In the genomic region with DNA sequence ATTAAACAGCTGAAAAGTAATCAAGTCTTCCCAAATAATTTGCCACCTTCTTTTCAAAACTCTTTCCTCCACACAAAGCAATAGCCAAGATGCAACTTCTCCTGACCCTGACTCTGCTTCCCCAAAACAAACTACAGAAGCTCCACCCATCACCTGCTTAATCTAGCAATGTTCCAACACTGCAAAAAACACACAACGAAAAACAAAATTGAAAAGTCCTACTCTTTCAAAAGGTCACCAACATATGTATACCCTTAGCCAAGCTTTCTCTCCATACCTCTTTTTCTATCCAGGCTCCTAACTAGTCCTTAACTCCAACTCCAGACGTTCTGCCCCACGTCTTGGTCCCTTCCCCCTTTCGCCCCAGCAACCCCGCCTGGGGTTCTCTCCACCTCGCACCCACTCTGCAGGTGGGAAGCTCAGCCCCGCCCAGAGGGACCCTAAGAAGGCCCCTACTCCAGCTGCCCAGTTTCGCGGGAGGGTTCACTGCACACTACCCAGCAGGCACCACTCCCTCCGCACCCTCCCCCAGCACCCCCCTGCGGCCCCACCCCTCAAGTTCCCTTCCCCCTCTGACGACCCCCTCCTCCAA, we compare ENCODE assay signal across 8 cellular contexts. TPM values are rescaled to one million over a fixed set of nuclear protein-coding genes. Genes with fewer than 3 reads are reported as not detected.
DNase-seq lines count a peak whose midpoint lies in the region; ATAC-seq and TF ChIP-seq lines count a peak whose summit lies in the region.

No MANE protein-coding gene starts in this region.

- H3K36me3 ChIP-seq in HAP-1 (replicated peaks) = peaks cover 27% of the 10 kb centered on the region
- peaks cover 10% of the 10 kb centered on the region; the same call in 1 of the 2 replicates for H3K36me3 ChIP-seq in iPS-20b (ENCODE audit: insufficient read depth, low read depth, low read length)
- peaks cover 0 to 11% (median 0%) of the 10 kb centered on the region in 6 donors for H3K36me3 ChIP-seq in spleen

- ATAC-seq in HG03457 (IDR thresholded peaks at IDR 0.05; ENCODE audit: unreplicated experiment) = no peak

- H3K27ac ChIP-seq in angular gyrus (ENCODE audit: low read depth, low read length) (peak overlapping the region; percentile 85), iPS-20b (ENCODE audit: low read length) (peak overlapping the region; percentile 96), spleen (peak overlapping the region in 7 of 8 donors; percentile 85 to 94 (median 92))

- H3K4me3 ChIP-seq in HAP-1 (peak overlapping the region; percentile 98), iPS-20b (ENCODE audit: low read length) (peak overlapping the region; percentile 89), spleen (peak overlapping the region; percentile 58 to 97 (median 84))

- H3K27me3 ChIP-seq in HAP-1 (ENCODE audit: low read depth) = no peaks in the 10 kb centered on the region
- peaks cover 27% of the 10 kb centered on the region for H3K27me3 ChIP-seq in iPS-20b (ENCODE audit: insufficient read depth, low read length)
- H3K27me3 ChIP-seq in spleen (replicated peaks in 1 of 7) = no peaks in the 10 kb centered on the region

- H3K9me3 ChIP-seq in HAP-1 = peaks cover 28% of the 10 kb centered on the region
- no peaks in the 10 kb centered on the region for H3K9me3 ChIP-seq in iPS-20b (ENCODE audit: insufficient read depth, low read depth, low read length)
- peaks cover 0 to 9% (median 4%) of the 10 kb centered on the region in 8 donors for H3K9me3 ChIP-seq in spleen

- DNase-seq in GM10266 (ENCODE audit: extremely low spot score) (peak; percentile 36), HAP-1 (ENCODE audit: low spot score in 2 of 2) (peak in 1 of 2 experiments; percentile 49), NCI-H82 treated with DMSO at 0.1 percent for 48 hours (lab: John Stamatoyannopoulos, UW; ENCODE audit: unreplicated experiment) (peak; percentile 15), spleen (peak; percentile 88)
- DNase-seq in central memory CD4-positive, alpha-beta T cell = no peak

- H3K9ac ChIP-seq in iPS-20b (ENCODE audit: low read depth, low read length) = peak overlapping the region; percentile 99

- WGBS in spleen, 5 donors = 1 to 2% (median 1%) methylated on average over 11 to 12 of the region's 12 CpGs

- TF ChIP-seq CTCF in GM10266 (IDR thresholded peaks at IDR 0.05; ENCODE audit: control insufficient read depth, insufficient read depth, low read depth, missing control alignments) = no peak
- no peak for TF ChIP-seq CTCF in spleen (IDR thresholded peaks at IDR 0.05 in 8 of 11, conservative IDR thresholded peaks at IDR 0.05 in 3 of 11)

- TF ChIP-seq POLR2A in spleen (IDR thresholded peaks at IDR 0.05) = no peak

- intact Hi-C loops in spleen (cut with DNase I; ENCODE audit: low total_unique reads) = no loop called here

- in situ Hi-C loops in HAP-1 (cut with MboI; ENCODE audit: low sequenced_read_pairs) = no loop called here

- H3K4me1 ChIP-seq in HAP-1 = peaks cover 8% of the 10 kb centered on the region
- H3K4me1 ChIP-seq in iPS-20b (ENCODE audit: insufficient read depth, low read length) = peaks cover 36% of the 10 kb centered on the region
- peaks cover 19 to 61% (median 56%) of the 10 kb centered on the region in 6 donors for H3K4me1 ChIP-seq in spleen

RNA-seq across cellular contexts. Expression of a gene that starts 0.7 kb away (rescaled TPM):
- total RNA-seq in spleen = 10 to 100 TPM; 80.2 to 92.9 (median 88.8) TPM
- 10 to 100 TPM; 16.4 to 25.6 (median 19.5) TPM for polyA plus RNA-seq in spleen
